In genomic region chr3:66404246-66404645, GRCh38 we compare ENCODE assay signal across 1 cellular context.
TF ChIP-seq lines count a peak whose summit lies in the region.

No MANE protein-coding gene starts in this region.

TF ChIP-seq in GM23338, 12 proteins besides CTCF, POLR2A, EP300 and RAD21 (continued from another document):
- TF ChIP-seq ZNF462 (CRISPR knock-in tag; IDR thresholded peaks at IDR 0.05) (no peak), ETS1 (IDR thresholded peaks at IDR 0.05) (no peak), CREB1 (CRISPR knock-in tag; IDR thresholded peaks at IDR 0.05; ENCODE audit: low read depth) (no peak), ZNF114 (CRISPR knock-in tag; IDR thresholded peaks at IDR 0.05) (no peak), EZH2 (IDR thresholded peaks at IDR 0.05; ENCODE audit: low read depth, unreplicated experiment) (no peak), REST (IDR thresholded peaks at IDR 0.05; ENCODE audit: unreplicated experiment) (no peak), JUNB (IDR thresholded peaks at IDR 0.05; ENCODE audit: unreplicated experiment) (no peak)
